ENCODE assay signal across 9 cellular contexts in genomic region chr6:166202321-166202733, GRCh38. TPM values are rescaled to one million over a fixed set of nuclear protein-coding genes. Genes with fewer than 3 reads are reported as not detected.
DNase-seq lines count a peak whose midpoint lies in the region; ATAC-seq and TF ChIP-seq lines count a peak whose summit lies in the region.
"Had no signal": no experiment of that assay in that cellular context is flagged by ENCODE, and none has a peak within 500 bp of the region (broad histone marks: within the 10 kb centered on the region; RNA-seq: fewer than 3 reads in every experiment).

No MANE protein-coding gene starts in this region.

- DNase-seq in CD14-positive monocyte (ENCODE audit: low spot score) (no peak), OCI-LY7 (ENCODE audit: low spot score) (peak; percentile 87), NCI-H748 (lab: John Stamatoyannopoulos, UW; ENCODE audit: unreplicated experiment) (no peak), AG08395 (ENCODE audit: low spot score) (no peak), activated T-cell treated with anti-CD3 and anti-CD28 coated beads for 4 hours (no peak)
- no peak for DNase-seq in activated CD4-positive, alpha-beta memory T cell treated with anti-CD3 and anti-CD28 coated beads for 36 hours
- DNase-seq: amniotic stem cell had no signal

- peak overlapping the region in 1 of 7 donors; percentile 28 for H3K27ac Mint-ChIP-seq in CD14-positive monocyte
- no peak overlapping the region for H3K27ac Mint-ChIP-seq in activated CD4-positive, alpha-beta memory T cell treated with anti-CD3 and anti-CD28 coated beads for 36 hours

- POLR2A ChIA-PET in OCI-LY7 (lab: Charles Lee), result interaction anchor here (0.6 to 1.8 kb wide), 20 partner anchors 9 to 1077 kb away, joined by 3 to 7 read pairs (median 4); no protein-coding TSS in a partner anchor
- POLR2A ChIA-PET in activated CD4-positive, alpha-beta memory T cell treated with anti-CD3 and anti-CD28 coated beads for 36 hours (lab: Charles Lee), result no interaction called here

- intact Hi-C loops in CD14-positive monocyte (cut with micrococcal nuclease), result no loop called here
- intact Hi-C loops in OCI-LY7 (cut with micrococcal nuclease; ENCODE audit: unreplicated experiment), result loop anchor here (1.0 to 2.0 kb wide), 3 partner anchors 19 to 30 kb away; no protein-coding TSS in a partner anchor
- intact Hi-C loops in activated CD4-positive, alpha-beta memory T cell treated with anti-CD3 and anti-CD28 coated beads for 36 hours (cut with micrococcal nuclease), result no loop called here

- H3K36me3 Mint-ChIP-seq in CD14-positive monocyte, result no peaks in the 10 kb centered on the region
- no peaks in the 10 kb centered on the region for H3K36me3 Mint-ChIP-seq in activated CD4-positive, alpha-beta memory T cell treated with anti-CD3 and anti-CD28 coated beads for 36 hours

- peaks cover 0 to 1% (median 0%) of the 10 kb centered on the region in 7 donors for H3K9me3 Mint-ChIP-seq in CD14-positive monocyte
- no peaks in the 10 kb centered on the region for H3K9me3 Mint-ChIP-seq in activated CD4-positive, alpha-beta memory T cell treated with anti-CD3 and anti-CD28 coated beads for 36 hours

- H3K4me1 Mint-ChIP-seq in CD14-positive monocyte, result peaks cover 27% of the 10 kb centered on the region
- H3K4me1 Mint-ChIP-seq in activated CD4-positive, alpha-beta memory T cell treated with anti-CD3 and anti-CD28 coated beads for 36 hours (ENCODE audit: low read depth), result no peaks in the 10 kb centered on the region

- peaks cover 66% of the 10 kb centered on the region for H3K4me1 ChIP-seq in OCI-LY7 (ENCODE audit: insufficient read depth, low read length, poor library complexity, severe bottlenecking)

- BruUV-seq in OCI-LY7 (replicated peaks; lab: Mats Ljungman, UMichigan), result no TSS peak

- H3K36me3 ChIP-seq in OCI-LY7 (ENCODE audit: insufficient read depth, low read length), result no peaks in the 10 kb centered on the region

- no peak for TF ChIP-seq CTCF in CD14-positive monocyte (IDR thresholded peaks at IDR 0.05)
- TF ChIP-seq CTCF in OCI-LY7 (conservative IDR thresholded peaks at IDR 0.05; ENCODE audit: low read length), result no peak

- CTCF ChIA-PET in OCI-LY7 (lab: Charles Lee; ENCODE audit: unreplicated experiment), result interaction anchor here (0.9 kb wide), 1 partner anchor 28 kb away, joined by 3 read pairs; no protein-coding TSS in a partner anchor
- CTCF ChIA-PET in activated CD4-positive, alpha-beta memory T cell treated with anti-CD3 and anti-CD28 coated beads for 36 hours (lab: Charles Lee), result no interaction called here

- peak overlapping the region; percentile 4; the same call in 1 of the 2 replicates for H2AFZ ChIP-seq in OCI-LY7 (ENCODE audit: low read length)

- no peaks in the 10 kb centered on the region for H3K79me2 ChIP-seq in OCI-LY7 (ENCODE audit: insufficient read depth, low read depth, low read length)

- ATAC-seq in GM19438 (IDR thresholded peaks at IDR 0.05; ENCODE audit: low read depth, unreplicated experiment) (peak; percentile 84), HG03045 (IDR thresholded peaks at IDR 0.05; ENCODE audit: unreplicated experiment) (peak; percentile 81)

- peak overlapping the region; percentile 92 for H3K27ac ChIP-seq in OCI-LY7 (ENCODE audit: low read depth, low read length, poor library complexity, severe bottlenecking)

- no peaks in the 10 kb centered on the region for H4K20me1 ChIP-seq in OCI-LY7 (ENCODE audit: insufficient read depth, low read length)

- H3K27me3 Mint-ChIP-seq in CD14-positive monocyte (ENCODE audit: low read depth in 3 of 3), result peaks cover 5 to 9% (median 7%) of the 10 kb centered on the region in 3 donors
- H3K27me3 Mint-ChIP-seq in activated CD4-positive, alpha-beta memory T cell treated with anti-CD3 and anti-CD28 coated beads for 36 hours, result peaks cover 6% of the 10 kb centered on the region

- peak overlapping the region; percentile 43 for H3K4me3 ChIP-seq in OCI-LY7 (ENCODE audit: low read depth, low read length, poor library complexity, severe bottlenecking)

- peak overlapping the region; percentile 20 to 79 for H3K4me3 Mint-ChIP-seq in CD14-positive monocyte
- H3K4me3 Mint-ChIP-seq in activated CD4-positive, alpha-beta memory T cell treated with anti-CD3 and anti-CD28 coated beads for 36 hours, result no peak overlapping the region

- no peaks in the 10 kb centered on the region for H3K9me2 ChIP-seq in OCI-LY7 (ENCODE audit: insufficient read depth, low read length)

- peak overlapping the region; percentile 74 for H3K4me2 ChIP-seq in OCI-LY7 (ENCODE audit: low read length)

- H3K9me3 ChIP-seq in OCI-LY7 (ENCODE audit: low read length), result no peaks in the 10 kb centered on the region

RNA-seq across cellular contexts. Expression of gene TBXT, which starts 34.7 kb away (rescaled TPM):
- polyA plus RNA-seq in CD14-positive monocyte, result not detected
- total RNA-seq in OCI-LY7 (2014; rRNA removed; shearing (Covaris generic)), result 0.44 and 1.0 TPM in 2 replicates
- total RNA-seq in OCI-LY7 (2022), result 4.2 and 5.3 TPM in 2 replicates
- not detected for total RNA-seq in activated CD4-positive, alpha-beta memory T cell treated with anti-CD3 and anti-CD28 coated beads for 36 hours
